Comparison of ENCODE assay signal across 17 cellular contexts in genomic region chr15:44092221-44092620, GRCh38.
DNase-seq lines count a peak whose midpoint lies in the region; ATAC-seq, FAIRE-seq and TF ChIP-seq lines count a peak whose summit lies in the region.
"Had no signal": no experiment of that assay in that cellular context is flagged by ENCODE, and none has a peak within 500 bp of the region (broad histone marks: within the 10 kb centered on the region; RNA-seq: fewer than 3 reads in every experiment).

No MANE protein-coding gene starts in this region.

- in situ Hi-C loops in gastrocnemius medialis (cut with MboI; ENCODE audit: low sequenced_read_pairs in 4 of 4) = no loop called here

- ATAC-seq in left lung (peak; percentile 60), gastrocnemius medialis (no peak), HG03354 (IDR thresholded peaks at IDR 0.05; ENCODE audit: poor library complexity, severe bottlenecking, unreplicated experiment) (no peak)
- ATAC-seq in activated CD8-positive, alpha-beta T cell treated with anti-CD3 and anti-CD28 coated beads, Interleukin-2, amount 10 ng/mL, durations not matched to agents 7 days and 5 days = no peak
- ATAC-seq: body of pancreas, right lobe of liver had no signal

- no peaks in the 10 kb centered on the region for H3K9me3 Mint-ChIP-seq in activated CD8-positive, alpha-beta T cell treated with anti-CD3 and anti-CD28 coated beads, Interleukin-2, amount 10 ng/mL, durations not matched to agents 7 days and 5 days (ENCODE audit: insufficient read depth)
- H3K9me3 Mint-ChIP-seq: activated B cell treated with CpG ODN at 0.5 μM for 24 hours had no signal

- no peak overlapping the region for H3K27ac Mint-ChIP-seq in activated CD8-positive, alpha-beta T cell treated with anti-CD3 and anti-CD28 coated beads, Interleukin-2, amount 10 ng/mL, durations not matched to agents 7 days and 5 days
- H3K27ac Mint-ChIP-seq: activated B cell treated with CpG ODN at 0.5 μM for 24 hours had no signal

- H3K36me3 ChIP-seq in bronchial epithelial cell (ENCODE audit: control insufficient read depth, insufficient read depth, low read length) (no peaks in the 10 kb centered on the region), left lung (no peaks in the 10 kb centered on the region), gastrocnemius medialis (no peaks in the 10 kb centered on the region)
- H3K36me3 ChIP-seq: right lobe of liver had no signal

- no peak for TF ChIP-seq CTCF in bronchial epithelial cell (IDR thresholded peaks at IDR 0.05; ENCODE audit: insufficient read depth, low read length, severe bottlenecking)
- no peak for TF ChIP-seq CTCF in left lung (IDR thresholded peaks at IDR 0.05)
- no peak for TF ChIP-seq CTCF in gastrocnemius medialis (IDR thresholded peaks at IDR 0.05 in 4 of 5, conservative IDR thresholded peaks at IDR 0.05 in 1 of 5)
- no peak for TF ChIP-seq CTCF in GM10266 (IDR thresholded peaks at IDR 0.05; ENCODE audit: control insufficient read depth, insufficient read depth, low read depth, missing control alignments)

- H3K27me3 ChIP-seq in bronchial epithelial cell (ENCODE audit: control insufficient read depth, insufficient read depth, low read length) (no peaks in the 10 kb centered on the region), left lung (no peaks in the 10 kb centered on the region), gastrocnemius medialis (no peaks in the 10 kb centered on the region)
- H3K27me3 ChIP-seq: body of pancreas, right lobe of liver had no signal

- TF ChIP-seq POLR2A in gastrocnemius medialis (IDR thresholded peaks at IDR 0.05) = no peak

- no peak overlapping the region for H3K27ac ChIP-seq in left lung
- no peak overlapping the region for H3K27ac ChIP-seq in gastrocnemius medialis
- H3K27ac ChIP-seq: body of pancreas, right lobe of liver had no signal

- POLR2A ChIA-PET in activated CD8-positive, alpha-beta T cell treated with anti-CD3 and anti-CD28 coated beads, Interleukin-2, amount 10 ng/mL, durations not matched to agents 7 days and 5 days (lab: Charles Lee) = no interaction called here

- CTCF ChIA-PET in activated CD8-positive, alpha-beta T cell treated with anti-CD3 and anti-CD28 coated beads, Interleukin-2, amount 10 ng/mL, durations not matched to agents 7 days and 5 days (lab: Charles Lee) = no interaction called here

- intact Hi-C loops in left lung (cut with DNase I) (no loop called here), gastrocnemius medialis (cut with DNase I; ENCODE audit: low total_unique reads) (no loop called here)

- H3K36me3 Mint-ChIP-seq in activated CD8-positive, alpha-beta T cell treated with anti-CD3 and anti-CD28 coated beads, Interleukin-2, amount 10 ng/mL, durations not matched to agents 7 days and 5 days (ENCODE audit: low read depth) = no peaks in the 10 kb centered on the region

- no peaks in the 10 kb centered on the region for H3K9me3 ChIP-seq in left lung
- H3K9me3 ChIP-seq in gastrocnemius medialis = no peaks in the 10 kb centered on the region
- H3K9me3 ChIP-seq: body of pancreas, right lobe of liver had no signal

- H3K4me1 Mint-ChIP-seq in activated CD8-positive, alpha-beta T cell treated with anti-CD3 and anti-CD28 coated beads, Interleukin-2, amount 10 ng/mL, durations not matched to agents 7 days and 5 days (ENCODE audit: low read depth) = no peaks in the 10 kb centered on the region
- H3K4me1 Mint-ChIP-seq: activated B cell treated with CpG ODN at 0.5 μM for 24 hours had no signal

- H3K4me3 ChIP-seq in bronchial epithelial cell (ENCODE audit: low read depth, low read length) (no peak overlapping the region), left lung (no peak overlapping the region), gastrocnemius medialis (no peak overlapping the region)
- H3K4me3 ChIP-seq: body of pancreas, right lobe of liver had no signal

- DNase-seq in Daoy (ENCODE audit: low read depth) = peak; percentile 41
- DNase-seq in NCI-H69 (lab: John Stamatoyannopoulos, UW) = peak; percentile 35
- peak; percentile 86 for DNase-seq in bronchial epithelial cell (ENCODE audit: low read depth)
- DNase-seq in left lung = no peak
- DNase-seq in activated CD8-positive, alpha-beta T cell treated with anti-CD3 and anti-CD28 coated beads, Interleukin-2, amount 10 ng/mL, durations not matched to agents 7 days and 5 days = no peak
- no peak for DNase-seq in gastrocnemius medialis
- no peak for DNase-seq in GM10266 (ENCODE audit: extremely low spot score)
- DNase-seq: activated B cell treated with CpG ODN at 0.5 μM for 24 hours; activated gamma-delta T cell treated with Interleukin-2 at 50 U/mL for 16 hours; body of pancreas; C1 segment of cervical spinal cord; effector CD8-positive, alpha-beta T cell; NCI-H526 treated with DMSO at 0.1 percent for 48 hours; right lobe of liver; stimulated activated CD4-positive, alpha-beta T cell treated with anti-CD3 and anti-CD28 coated beads, Interleukin-1b, Interleukin-23, amount 100 ng/mL, for 48 hours had no signal

- H3K27me3 Mint-ChIP-seq in activated CD8-positive, alpha-beta T cell treated with anti-CD3 and anti-CD28 coated beads, Interleukin-2, amount 10 ng/mL, durations not matched to agents 7 days and 5 days (ENCODE audit: low read depth) = peaks cover 24% of the 10 kb centered on the region

- no peak for FAIRE-seq in bronchial epithelial cell (lab: Jason Lieb, UNC)
- FAIRE-seq: HTR-8/SVneo had no signal

- H3K4me1 ChIP-seq in left lung (no peaks in the 10 kb centered on the region), gastrocnemius medialis (no peaks in the 10 kb centered on the region)
- H3K4me1 ChIP-seq: body of pancreas had no signal

- H3K4me3 Mint-ChIP-seq in activated CD8-positive, alpha-beta T cell treated with anti-CD3 and anti-CD28 coated beads, Interleukin-2, amount 10 ng/mL, durations not matched to agents 7 days and 5 days = no peak overlapping the region
- H3K4me3 Mint-ChIP-seq: activated B cell treated with CpG ODN at 0.5 μM for 24 hours had no signal

Comparison
In these comparisons a context has a peak if more than half of its experiments do, and no peak if none do; other contexts are left out.
1. DNase-seq: peak in Daoy (single experiment), NCI-H69 (single experiment) and bronchial epithelial cell (single experiment); none in left lung (0 of 2), activated CD8-positive, alpha-beta T cell treated with anti-CD3 and anti-CD28 coated beads, Interleukin-2, amount 10 ng/mL, durations not matched to agents 7 days and 5 days (single experiment), gastrocnemius medialis (0 of 2) and GM10266 (single experiment).